Comparison of ENCODE assay signal across 17 cellular contexts in the genomic region with DNA sequence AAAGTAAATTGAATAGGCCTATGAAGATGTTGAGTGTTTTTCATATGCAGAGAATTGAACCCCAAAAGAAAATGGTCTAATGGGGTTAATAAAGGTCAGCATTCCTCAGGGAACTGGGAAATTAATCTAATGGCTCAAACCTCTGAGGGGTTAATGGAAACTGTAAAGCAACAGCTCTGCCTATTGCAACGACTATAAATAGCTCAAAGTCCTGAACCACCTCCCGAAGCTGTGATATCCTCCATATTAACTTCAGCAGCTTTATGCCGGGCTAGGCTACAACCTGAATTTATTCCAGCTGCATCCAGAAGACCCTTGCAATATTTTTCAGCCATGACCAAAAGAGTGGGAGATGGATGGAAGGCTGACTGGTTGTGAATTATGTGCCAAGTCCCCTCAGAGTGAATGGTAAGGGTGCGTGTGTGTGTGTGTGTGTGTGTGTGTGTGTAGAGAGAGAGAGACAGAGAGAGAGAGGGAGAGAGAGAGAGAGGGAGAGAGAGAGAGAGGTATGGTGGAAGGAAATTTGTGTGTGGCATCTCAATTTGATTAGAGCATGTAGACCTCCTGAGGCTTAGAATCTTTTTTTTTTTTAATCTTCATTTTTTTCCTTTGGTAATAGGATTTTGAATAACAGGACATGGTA.
DNase-seq lines count a peak whose midpoint lies in the region; ATAC-seq and TF ChIP-seq lines count a peak whose summit lies in the region.
"Had no signal": no experiment of that assay in that cellular context is flagged by ENCODE, and none has a peak within 500 bp of the region (broad histone marks: within the 10 kb centered on the region; RNA-seq: fewer than 3 reads in every experiment).

No MANE protein-coding gene starts in this region.

- H3K4me3 Mint-ChIP-seq in brain, result peak overlapping the region in 1 of 5 experiments; percentile 11
- H3K4me3 Mint-ChIP-seq: CD4-positive, alpha-beta T cell; GM23338 had no signal

- DNase-seq in heart left ventricle (no peak), left ventricle myocardium superior (no peak), adrenal gland (no peak), amniotic stem cell (lab: John Stamatoyannopoulos, UW) (no peak), DMS79 (lab: John Stamatoyannopoulos, UW) (no peak)
- DNase-seq: ACHN; BE2C; C1 segment of cervical spinal cord; Caco-2; CD4-positive, alpha-beta T cell; GDM1; HCEC 1CT; IMR-90 had no signal

- H3K4me1 ChIP-seq in heart left ventricle (peaks cover 0 to 4% (median 0%) of the 10 kb centered on the region in 12 donors), adrenal gland (replicated peaks in 1 of 2) (no peaks in the 10 kb centered on the region)
- H3K4me1 ChIP-seq: BE2C had no signal

- no peak for TF ChIP-seq CTCF in brain (conservative IDR thresholded peaks at IDR 0.05)
- TF ChIP-seq CTCF in heart left ventricle (IDR thresholded peaks at IDR 0.05), result no peak
- TF ChIP-seq CTCF in neural cell (IDR thresholded peaks at IDR 0.05; ENCODE audit: poor library complexity, severe bottlenecking), result no peak
- no peak for TF ChIP-seq CTCF in adrenal gland (IDR thresholded peaks at IDR 0.05)

- H3K79me2 ChIP-seq in neural cell (replicated peaks; ENCODE audit: insufficient read depth, low read length), result no peaks in the 10 kb centered on the region

- WGBS in heart left ventricle, 4 donors, result 17 to 25% (median 20%) methylated on average over 4 of the region's 4 CpGs
- 50 to 69% (median 56%) methylated on average over 4 of the region's 4 CpGs for WGBS in adrenal gland, 4 donors

- TF ChIP-seq RAD21 in neural cell (conservative IDR thresholded peaks at IDR 0.05), result no peak

- H3K27me3 ChIP-seq in heart left ventricle (no peaks in the 10 kb centered on the region), neural cell (ENCODE audit: insufficient read depth, low read depth, low read length) (no peaks in the 10 kb centered on the region), adrenal gland (no peaks in the 10 kb centered on the region)
- H3K27me3 ChIP-seq: BE2C had no signal

- no peak overlapping the region for H2AFZ ChIP-seq in neural cell (ENCODE audit: low read depth, low read length)
- H2AFZ ChIP-seq: GM23338 had no signal

- H3F3A ChIP-seq in neural cell (ENCODE audit: insufficient read depth, low read length, poor library complexity, severe bottlenecking), result no peaks in the 10 kb centered on the region

- no peaks in the 10 kb centered on the region for H3K27me3 Mint-ChIP-seq in brain
- H3K27me3 Mint-ChIP-seq: CD4-positive, alpha-beta T cell had no signal

- intact Hi-C loops in heart left ventricle (cut with DNase I) (no loop called here), left ventricle myocardium superior (cut with micrococcal nuclease) (no loop called here), adrenal gland (cut with DNase I) (no loop called here)

- peak overlapping the region in 2 of 12 donors; percentile 21 to 34 for H3K4me3 ChIP-seq in heart left ventricle
- H3K4me3 ChIP-seq in neural cell (ENCODE audit: low read length), result no peak overlapping the region
- no peak overlapping the region for H3K4me3 ChIP-seq in adrenal gland
- H3K4me3 ChIP-seq: GM23338 had no signal

- peaks cover 22% of the 10 kb centered on the region for H3K4me1 Mint-ChIP-seq in brain
- H3K4me1 Mint-ChIP-seq: GM23338 had no signal

- H3K9me3 ChIP-seq in heart left ventricle (no peaks in the 10 kb centered on the region), neural cell (ENCODE audit: low read length) (no peaks in the 10 kb centered on the region), adrenal gland (replicated peaks in 1 of 3) (no peaks in the 10 kb centered on the region)
- H3K9me3 ChIP-seq: BE2C, Caco-2 had no signal

- TF ChIP-seq POLR2A in heart left ventricle (IDR thresholded peaks at IDR 0.05) (no peak), adrenal gland (IDR thresholded peaks at IDR 0.05) (no peak)

- H3K9ac ChIP-seq in neural cell (ENCODE audit: low read length), result no peak overlapping the region

- ATAC-seq in heart left ventricle, result peak; percentile 47 to 95 (median 89)
- peak; percentile 86 for ATAC-seq in left ventricle myocardium superior
- no peak for ATAC-seq in HG03025 (IDR thresholded peaks at IDR 0.05; ENCODE audit: low FRiP score, unreplicated experiment)
- ATAC-seq: GM23338 had no signal

- peak overlapping the region in 3 of 5 experiments; percentile 14 to 94 (median 84) for H3K27ac Mint-ChIP-seq in brain
- H3K27ac Mint-ChIP-seq: CD4-positive, alpha-beta T cell; GM23338 had no signal

- H4K20me1 ChIP-seq in neural cell (ENCODE audit: insufficient read depth), result no peaks in the 10 kb centered on the region

- TF ChIP-seq EP300 in neural cell (conservative IDR thresholded peaks at IDR 0.05; ENCODE audit: poor library complexity, severe bottlenecking), result no peak

- no peak overlapping the region for H3K4me2 ChIP-seq in neural cell (ENCODE audit: low read length)
- H3K4me2 ChIP-seq: GM23338 had no signal

- H3K9me2 ChIP-seq in neural cell (ENCODE audit: insufficient read depth, low read length), result no peaks in the 10 kb centered on the region

- H3K27ac ChIP-seq in heart left ventricle (no peak overlapping the region), neural cell (ENCODE audit: low read length) (peak overlapping the region; percentile 26), adrenal gland (no peak overlapping the region)

- H3K36me3 Mint-ChIP-seq in brain, result no peaks in the 10 kb centered on the region

- H3K9me3 Mint-ChIP-seq in brain, result peaks cover 0 to 4% (median 2%) of the 10 kb centered on the region in 5 experiments
- H3K9me3 Mint-ChIP-seq: CD4-positive, alpha-beta T cell; GM23338 had no signal

- H3K36me3 ChIP-seq in heart left ventricle (no peaks in the 10 kb centered on the region), neural cell (ENCODE audit: insufficient read depth, low read length) (no peaks in the 10 kb centered on the region), adrenal gland (replicated peaks in 1 of 2) (no peaks in the 10 kb centered on the region)
- H3K36me3 ChIP-seq: BE2C had no signal

TF ChIP-seq in neural cell, 6 proteins besides CTCF, POLR2A, EP300 and RAD21:
- TF ChIP-seq TAF1 (IDR thresholded peaks at IDR 0.05; ENCODE audit: low read depth) (no peak), EZH2 (IDR thresholded peaks at IDR 0.05; ENCODE audit: borderline replicate concordance, insufficient read depth, low read length, poor library complexity, severe bottlenecking) (no peak), MXI1 (conservative IDR thresholded peaks at IDR 0.05; ENCODE audit: poor library complexity, severe bottlenecking) (no peak), SMC3 (conservative IDR thresholded peaks at IDR 0.05; ENCODE audit: poor library complexity) (no peak), POLR2AphosphoS5 (IDR thresholded peaks at IDR 0.05) (no peak)
- TF ChIP-seq, protein P1, sequence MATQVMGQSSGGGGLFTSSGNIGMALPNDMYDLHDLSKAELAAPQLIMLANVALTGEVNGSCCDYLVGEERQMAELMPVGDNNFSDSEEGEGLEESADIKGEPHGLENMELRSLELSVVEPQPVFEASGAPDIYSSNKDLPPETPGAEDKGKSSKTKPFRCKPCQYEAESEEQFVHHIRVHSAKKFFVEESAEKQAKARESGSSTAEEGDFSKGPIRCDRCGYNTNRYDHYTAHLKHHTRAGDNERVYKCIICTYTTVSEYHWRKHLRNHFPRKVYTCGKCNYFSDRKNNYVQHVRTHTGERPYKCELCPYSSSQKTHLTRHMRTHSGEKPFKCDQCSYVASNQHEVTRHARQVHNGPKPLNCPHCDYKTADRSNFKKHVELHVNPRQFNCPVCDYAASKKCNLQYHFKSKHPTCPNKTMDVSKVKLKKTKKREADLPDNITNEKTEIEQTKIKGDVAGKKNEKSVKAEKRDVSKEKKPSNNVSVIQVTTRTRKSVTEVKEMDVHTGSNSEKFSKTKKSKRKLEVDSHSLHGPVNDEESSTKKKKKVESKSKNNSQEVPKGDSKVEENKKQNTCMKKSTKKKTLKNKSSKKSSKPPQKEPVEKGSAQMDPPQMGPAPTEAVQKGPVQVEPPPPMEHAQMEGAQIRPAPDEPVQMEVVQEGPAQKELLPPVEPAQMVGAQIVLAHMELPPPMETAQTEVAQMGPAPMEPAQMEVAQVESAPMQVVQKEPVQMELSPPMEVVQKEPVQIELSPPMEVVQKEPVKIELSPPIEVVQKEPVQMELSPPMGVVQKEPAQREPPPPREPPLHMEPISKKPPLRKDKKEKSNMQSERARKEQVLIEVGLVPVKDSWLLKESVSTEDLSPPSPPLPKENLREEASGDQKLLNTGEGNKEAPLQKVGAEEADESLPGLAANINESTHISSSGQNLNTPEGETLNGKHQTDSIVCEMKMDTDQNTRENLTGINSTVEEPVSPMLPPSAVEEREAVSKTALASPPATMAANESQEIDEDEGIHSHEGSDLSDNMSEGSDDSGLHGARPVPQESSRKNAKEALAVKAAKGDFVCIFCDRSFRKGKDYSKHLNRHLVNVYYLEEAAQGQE (IDR thresholded peaks at IDR 0.05; ENCODE audit: borderline replicate concordance), result no peak
